In the genomic region with DNA sequence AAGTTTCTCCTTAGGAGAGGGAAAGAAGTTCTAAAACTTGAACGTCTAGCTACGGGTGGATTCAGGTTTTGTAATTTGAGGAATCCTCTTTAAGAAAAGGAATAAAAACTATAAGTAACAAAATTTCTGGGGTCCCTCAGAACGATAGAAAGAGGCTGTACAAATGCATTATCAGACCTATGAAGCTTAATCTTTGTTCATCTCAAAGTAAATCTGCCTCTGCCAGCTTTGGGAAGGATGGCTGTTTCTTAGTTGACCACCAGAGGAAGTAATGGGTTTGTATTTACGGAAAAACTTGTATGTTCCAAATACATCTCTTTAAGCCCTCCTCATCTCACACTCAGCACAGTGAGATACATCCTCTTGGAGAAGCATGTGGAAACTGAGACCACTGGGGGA, we compare ENCODE assay signal across 8 cellular contexts. TPM values are rescaled to one million over a fixed set of nuclear protein-coding genes. Genes with fewer than 3 reads are reported as not detected.
DNase-seq lines count a peak whose midpoint lies in the region; ATAC-seq lines count a peak whose summit lies in the region.

No MANE protein-coding gene starts in this region.

- H3K27ac Mint-ChIP-seq in activated CD4-positive, alpha-beta T cell treated with anti-CD3 and anti-CD28 coated beads for 36 hours, result peak overlapping the region; percentile 94
- peak overlapping the region; percentile 92 for H3K27ac Mint-ChIP-seq in activated naive CD8-positive, alpha-beta T cell treated with anti-CD3 and anti-CD28 coated beads, Interleukin-2, amount 50 U/mL, for 24 hours

- H3K27me3 ChIP-seq in MG63, result no peaks in the 10 kb centered on the region

- peaks cover 18% of the 10 kb centered on the region for H3K4me1 Mint-ChIP-seq in activated CD4-positive, alpha-beta T cell treated with anti-CD3 and anti-CD28 coated beads for 36 hours
- peaks cover 21% of the 10 kb centered on the region for H3K4me1 Mint-ChIP-seq in activated naive CD8-positive, alpha-beta T cell treated with anti-CD3 and anti-CD28 coated beads, Interleukin-2, amount 50 U/mL, for 24 hours

- intact Hi-C loops in activated CD4-positive, alpha-beta T cell treated with anti-CD3 and anti-CD28 coated beads for 36 hours (cut with DNase I, micrococcal nuclease), result no loop called here

- POLR2A ChIA-PET in activated CD4-positive, alpha-beta T cell treated with anti-CD3 and anti-CD28 coated beads for 36 hours (lab: Charles Lee), result interaction anchor here (1.5 kb wide), 1 partner anchor 27 kb away, joined by 5 read pairs; a partner anchor contains a TSS

- H3K36me3 ChIP-seq in MG63, result peaks cover 3% of the 10 kb centered on the region; the same call in 1 of the 2 replicates

- no peaks in the 10 kb centered on the region for H3K36me3 Mint-ChIP-seq in activated CD4-positive, alpha-beta T cell treated with anti-CD3 and anti-CD28 coated beads for 36 hours (ENCODE audit: low read depth)
- H3K36me3 Mint-ChIP-seq in activated naive CD8-positive, alpha-beta T cell treated with anti-CD3 and anti-CD28 coated beads, Interleukin-2, amount 50 U/mL, for 24 hours (ENCODE audit: low read depth), result peaks cover under 1% of the 10 kb centered on the region

- H3K4me3 ChIP-seq in MG63, result peak overlapping the region; percentile 99

- no peaks in the 10 kb centered on the region for H3K27me3 Mint-ChIP-seq in activated CD4-positive, alpha-beta T cell treated with anti-CD3 and anti-CD28 coated beads for 36 hours
- peaks cover 4% of the 10 kb centered on the region for H3K27me3 Mint-ChIP-seq in activated naive CD8-positive, alpha-beta T cell treated with anti-CD3 and anti-CD28 coated beads, Interleukin-2, amount 50 U/mL, for 24 hours

- ATAC-seq in activated CD4-positive, alpha-beta T cell treated with anti-CD3 and anti-CD28 coated beads for 36 hours, result no peak
- no peak for ATAC-seq in activated naive CD8-positive, alpha-beta T cell treated with anti-CD3 and anti-CD28 coated beads, Interleukin-2, amount 50 U/mL, for 24 hours
- no peak for ATAC-seq in HG03520 (IDR thresholded peaks at IDR 0.05; ENCODE audit: unreplicated experiment)

- no peaks in the 10 kb centered on the region for H3K9me3 ChIP-seq in MG63

- CTCF ChIA-PET in activated CD4-positive, alpha-beta T cell treated with anti-CD3 and anti-CD28 coated beads for 36 hours (lab: Charles Lee), result interaction anchor here (0.6 to 3.3 kb wide), 13 partner anchors 9 to 407 kb away, joined by 3 to 25 read pairs (median 4); a partner anchor contains a TSS

- H3K9me3 Mint-ChIP-seq in activated CD4-positive, alpha-beta T cell treated with anti-CD3 and anti-CD28 coated beads for 36 hours (ENCODE audit: low read depth), result no peaks in the 10 kb centered on the region
- no peaks in the 10 kb centered on the region for H3K9me3 Mint-ChIP-seq in activated naive CD8-positive, alpha-beta T cell treated with anti-CD3 and anti-CD28 coated beads, Interleukin-2, amount 50 U/mL, for 24 hours

- DNase-seq in activated CD4-positive, alpha-beta T cell treated with anti-CD3 and anti-CD28 coated beads for 36 hours, result no peak
- no peak for DNase-seq in activated CD4-positive, alpha-beta T cell treated with anti-CD3 and anti-CD28 coated beads for 4 hours
- DNase-seq in MG63, result peak; percentile 10
- DNase-seq in activated naive CD8-positive, alpha-beta T cell treated with anti-CD3 and anti-CD28 coated beads, Interleukin-2, amount 50 U/mL, for 24 hours, result no peak
- peak; percentile 43 for DNase-seq in iPS-NIHi11 (ENCODE audit: low spot score)
- DNase-seq in stromal cell of bone marrow (ENCODE audit: low read depth), result peak; percentile 20
- DNase-seq in amniotic stem cell (lab: John Stamatoyannopoulos, UW), result no peak

- peak overlapping the region; percentile 80 for H3K4me3 Mint-ChIP-seq in activated CD4-positive, alpha-beta T cell treated with anti-CD3 and anti-CD28 coated beads for 36 hours
- peak overlapping the region; percentile 84 for H3K4me3 Mint-ChIP-seq in activated naive CD8-positive, alpha-beta T cell treated with anti-CD3 and anti-CD28 coated beads, Interleukin-2, amount 50 U/mL, for 24 hours

RNA-seq across cellular contexts. Expression of a gene that starts 0.9 kb away (rescaled TPM):
- 1 to 10 TPM; 2.8 to 2.9 TPM for total RNA-seq in activated CD4-positive, alpha-beta T cell treated with anti-CD3 and anti-CD28 coated beads for 36 hours
- 11.7 and 11.8 TPM in 2 replicates for total RNA-seq in MG63 (2014; rRNA removed; shearing (Covaris generic); ENCODE audit: low replicate concordance)

RNA-seq across cellular contexts. Expression of a gene that starts 27.0 kb away (rescaled TPM):
- 1 to 10 TPM; 8.6 to 9.0 TPM for total RNA-seq in activated CD4-positive, alpha-beta T cell treated with anti-CD3 and anti-CD28 coated beads for 36 hours
- total RNA-seq in MG63 (2014; rRNA removed; shearing (Covaris generic); ENCODE audit: low replicate concordance), result 3.5 and 8.4 TPM in 2 replicates

RNA-seq across cellular contexts. Expression of a gene that starts 27.5 kb away (rescaled TPM):
- total RNA-seq in activated CD4-positive, alpha-beta T cell treated with anti-CD3 and anti-CD28 coated beads for 36 hours, result 10 to 100 TPM in 1 of 2 experiments, 1 to 10 TPM in 1; 9.4 to 14.1 TPM
- 0.53 and 3.7 TPM in 2 replicates for total RNA-seq in MG63 (2014; rRNA removed; shearing (Covaris generic); ENCODE audit: low replicate concordance)

RNA-seq across cellular contexts. Expression of a gene that starts 27.7 kb away (rescaled TPM):
- 10 to 100 TPM; 24.0 to 25.5 TPM for total RNA-seq in activated CD4-positive, alpha-beta T cell treated with anti-CD3 and anti-CD28 coated beads for 36 hours
- 3.0 and 5.7 TPM in 2 replicates for total RNA-seq in MG63 (2014; rRNA removed; shearing (Covaris generic); ENCODE audit: low replicate concordance)

Comparison
In these comparisons a context has a peak if more than half of its experiments do, and no peak if none do; other contexts are left out.
1. DNase-seq: peak in MG63 (single experiment), iPS-NIHi11 (single experiment) and stromal cell of bone marrow (single experiment); none in activated CD4-positive, alpha-beta T cell treated with anti-CD3 and anti-CD28 coated beads for 36 hours (single experiment), activated CD4-positive, alpha-beta T cell treated with anti-CD3 and anti-CD28 coated beads for 4 hours (0 of 2), activated naive CD8-positive, alpha-beta T cell treated with anti-CD3 and anti-CD28 coated beads, Interleukin-2, amount 50 U/mL, for 24 hours (single experiment) and amniotic stem cell (single experiment).